Comparison of ENCODE assay signal across 8 cellular contexts in genomic region chr2:232420463-232421188, GRCh38. TPM values are rescaled to one million over a fixed set of nuclear protein-coding genes. Genes with fewer than 3 reads are reported as not detected.
A peak's percentile ranks its signal among the peaks of the same experiment; 100 is the strongest.
DNase-seq lines count a peak whose midpoint lies in the region; ATAC-seq and TF ChIP-seq lines count a peak whose summit lies in the region.

No MANE protein-coding gene starts in this region.

- H3K4me1 Mint-ChIP-seq in CD4-positive, CD25-positive, alpha-beta regulatory T cell: peaks cover 0 to 16% (median 7%) of the 10 kb centered on the region in 4 donors
- H3K4me1 Mint-ChIP-seq in effector memory CD8-positive, alpha-beta T cell (ENCODE audit: low read depth in 2 of 2): peaks cover 4 to 10% of the 10 kb centered on the region in 2 donors

- peaks cover 13% of the 10 kb centered on the region for H3K4me1 ChIP-seq in CD4-positive, CD25-positive, alpha-beta regulatory T cell (ENCODE audit: control insufficient read depth, insufficient read depth, low read length, poor library complexity, severe bottlenecking)
- H3K4me1 ChIP-seq in lower lobe of right lung: peaks cover 30% of the 10 kb centered on the region

- no peak for TF ChIP-seq CTCF in lower lobe of right lung (IDR thresholded peaks at IDR 0.05)

- no peak overlapping the region for H3K27ac ChIP-seq in CD4-positive, CD25-positive, alpha-beta regulatory T cell (ENCODE audit: insufficient read depth, low read length, poor library complexity, severe bottlenecking)
- H3K27ac ChIP-seq in lower lobe of right lung: no peak overlapping the region

- intact Hi-C loops in lower lobe of right lung (cut with DNase I): no loop called here

- peaks cover 2% of the 10 kb centered on the region for H3K27me3 ChIP-seq in CD4-positive, CD25-positive, alpha-beta regulatory T cell (ENCODE audit: control insufficient read depth, insufficient read depth, low read length)
- peaks cover 66% of the 10 kb centered on the region for H3K27me3 ChIP-seq in lower lobe of right lung (ENCODE audit: low read depth)

- peaks cover 0 to 2% (median 0%) of the 10 kb centered on the region in 7 donors for H3K9me3 Mint-ChIP-seq in CD4-positive, CD25-positive, alpha-beta regulatory T cell
- H3K9me3 Mint-ChIP-seq in effector memory CD8-positive, alpha-beta T cell: no peaks in the 10 kb centered on the region

- peak overlapping the region in 1 of 4 donors; percentile 35 for H3K4me3 Mint-ChIP-seq in CD4-positive, CD25-positive, alpha-beta regulatory T cell
- H3K4me3 Mint-ChIP-seq in effector memory CD8-positive, alpha-beta T cell: peak overlapping the region in 1 of 2 donors; percentile 45

- H3K36me3 ChIP-seq in CD4-positive, CD25-positive, alpha-beta regulatory T cell (ENCODE audit: control insufficient read depth, insufficient read depth, low read length): no peaks in the 10 kb centered on the region
- no peaks in the 10 kb centered on the region for H3K36me3 ChIP-seq in lower lobe of right lung

- H3K36me3 Mint-ChIP-seq in CD4-positive, CD25-positive, alpha-beta regulatory T cell: no peaks in the 10 kb centered on the region
- H3K36me3 Mint-ChIP-seq in effector memory CD8-positive, alpha-beta T cell (ENCODE audit: insufficient read depth): no peaks in the 10 kb centered on the region

- peak in 2 of 3 donors; percentile 18 to 63 for DNase-seq in CD4-positive, CD25-positive, alpha-beta regulatory T cell
- DNase-seq in NCI-H1048 (lab: John Stamatoyannopoulos, UW) (peak; percentile 14), amniotic epithelial cell (ENCODE audit: low read depth) (peak; percentile 12), lower lobe of right lung (peak; percentile 58), foreskin melanocyte (no peak)
- DNase-seq in effector memory CD8-positive, alpha-beta T cell: no peak

- no peaks in the 10 kb centered on the region for H3K9me3 ChIP-seq in CD4-positive, CD25-positive, alpha-beta regulatory T cell (ENCODE audit: control insufficient read depth in 2 of 2, low read length in 2 of 2)
- peaks cover 8% of the 10 kb centered on the region for H3K9me3 ChIP-seq in lower lobe of right lung

- peaks cover 61% of the 10 kb centered on the region for H3K27me3 Mint-ChIP-seq in CD4-positive, CD25-positive, alpha-beta regulatory T cell
- peaks cover 39 to 74% of the 10 kb centered on the region in 2 donors for H3K27me3 Mint-ChIP-seq in effector memory CD8-positive, alpha-beta T cell

- peak; percentile 24 to 28 for ATAC-seq in CD4-positive, CD25-positive, alpha-beta regulatory T cell (ENCODE audit: low read depth in 2 of 2)
- peak; percentile 75 to 76 for ATAC-seq in lower lobe of right lung
- ATAC-seq in GM21737 (IDR thresholded peaks at IDR 0.05; ENCODE audit: unreplicated experiment): no peak
- no peak for ATAC-seq in effector memory CD8-positive, alpha-beta T cell (replicated peaks)
- ATAC-seq in GM19395 (IDR thresholded peaks at IDR 0.05; ENCODE audit: unreplicated experiment): no peak

- H3K27ac Mint-ChIP-seq in CD4-positive, CD25-positive, alpha-beta regulatory T cell: no peak overlapping the region
- no peak overlapping the region for H3K27ac Mint-ChIP-seq in effector memory CD8-positive, alpha-beta T cell

- no peak overlapping the region for H3K4me3 ChIP-seq in CD4-positive, CD25-positive, alpha-beta regulatory T cell (ENCODE audit: low read depth, low read length)
- H3K4me3 ChIP-seq in lower lobe of right lung: peak overlapping the region; percentile 40

RNA-seq across cellular contexts. Expression of gene ALPG, which starts 14.0 kb away (rescaled TPM):
- total RNA-seq in CD4-positive, CD25-positive, alpha-beta regulatory T cell: not detected
- not detected for polyA plus RNA-seq in CD4-positive, CD25-positive, alpha-beta regulatory T cell
- 0.53 TPM for total RNA-seq in lower lobe of right lung

RNA-seq across cellular contexts. Expression of gene ALPI, which starts 35.3 kb away (rescaled TPM):
- not detected for total RNA-seq in CD4-positive, CD25-positive, alpha-beta regulatory T cell
- not detected for polyA plus RNA-seq in CD4-positive, CD25-positive, alpha-beta regulatory T cell
- not detected for total RNA-seq in lower lobe of right lung

RNA-seq across cellular contexts. Expression of gene ALPP, which starts 42.1 kb away (rescaled TPM):
- total RNA-seq in CD4-positive, CD25-positive, alpha-beta regulatory T cell: not detected
- polyA plus RNA-seq in CD4-positive, CD25-positive, alpha-beta regulatory T cell: not detected
- total RNA-seq in lower lobe of right lung: 6.0 TPM

Comparison
In these comparisons a context has a peak if more than half of its experiments do, and no peak if none do; other contexts are left out.
1. ATAC-seq: peak in CD4-positive, CD25-positive, alpha-beta regulatory T cell (2 of 2) and lower lobe of right lung (2 of 2); none in GM21737 (single experiment), effector memory CD8-positive, alpha-beta T cell (single experiment) and GM19395 (single experiment).
2. DNase-seq: peak in CD4-positive, CD25-positive, alpha-beta regulatory T cell (2 of 3), NCI-H1048 (single experiment), amniotic epithelial cell (single experiment) and lower lobe of right lung (single experiment); none in effector memory CD8-positive, alpha-beta T cell (0 of 3) and foreskin melanocyte (single experiment).